22 cellular contexts compared by ENCODE assay signal in genomic region chr11:62976109-62976508, GRCh38. TPM values are rescaled to one million over a fixed set of nuclear protein-coding genes. Genes with fewer than 3 reads are reported as not detected.
DNase-seq lines count a peak whose midpoint lies in the region; ATAC-seq, FAIRE-seq and TF ChIP-seq lines count a peak whose summit lies in the region.
"Had no signal": no experiment of that assay in that cellular context is flagged by ENCODE, and none has a peak within 500 bp of the region (broad histone marks: within the 10 kb centered on the region; RNA-seq: fewer than 3 reads in every experiment).

No MANE protein-coding gene starts in this region.

- H3K4me1 ChIP-seq in HEK293 (ENCODE audit: control insufficient read depth, insufficient read depth, low read length) (no peaks in the 10 kb centered on the region), small intestine (ENCODE audit: control insufficient read depth in 2 of 2, insufficient read depth in 1 of 2, low read depth in 1 of 2, low read length in 1 of 2) (no peaks in the 10 kb centered on the region), SJCRH30 (no peaks in the 10 kb centered on the region)

- WGBS in small intestine, 3 donors = 70 to 80% (median 73%) methylated on average over 5 of the region's 5 CpGs

- peak; percentile 9 for DNase-seq in NCI-H2171 treated with DMSO at 0.1 percent for 48 hours (lab: John Stamatoyannopoulos, UW)
- no peak for DNase-seq in NCI-H2171 (lab: John Stamatoyannopoulos, UW)
- DNase-seq in OCI-M1 (lab: John Stamatoyannopoulos, UW) = peak; percentile 5
- DNase-seq in small intestine = peak; percentile 1
- no peak for DNase-seq in SJCRH30
- no peak for DNase-seq in urothelium cell line (ENCODE audit: low spot score)
- DNase-seq: 8988T; CD8-positive, alpha-beta T cell; DND-41; NCI-H1436; NCI-H2029 treated with DMSO at 0.1 percent for 48 hours; NCI-H510A treated with DMSO at 0.1 percent for 48 hours; NK-92 treated with Interleukin-12 subunit alpha and Interleukin-12 subunit beta, amount 100 ng/mL, for 24 hours; T-cell; T-helper 9 cell had no signal

- ATAC-seq in GM21619 (IDR thresholded peaks at IDR 0.05; ENCODE audit: unreplicated experiment) = no peak
- ATAC-seq: CD8-positive, alpha-beta T cell; T-cell had no signal

- CTCF ChIA-PET in HEK293 (lab: Yijun Ruan, JAX) = interaction anchor here (0.6 to 7.3 kb wide), 26 partner anchors 9 to 1700 kb away, joined by 3 to 143 read pairs (median 7); partner anchors contain the start of gene CHRM1

- H3K27ac ChIP-seq in HEK293 (ENCODE audit: extremely low read depth, low read depth, low read length) = no peak overlapping the region
- no peak overlapping the region for H3K27ac ChIP-seq in small intestine (ENCODE audit: low read depth in 1 of 2, low read length in 1 of 2)
- H3K27ac ChIP-seq in SJCRH30 = no peak overlapping the region
- H3K27ac ChIP-seq: RWPE1 had no signal

- no peak overlapping the region for H3K4me3 ChIP-seq in HEK293 (ENCODE audit: low read depth, low read length)
- H3K4me3 ChIP-seq in small intestine (ENCODE audit: low read depth in 1 of 2, low read length in 2 of 2) = no peak overlapping the region
- no peak overlapping the region for H3K4me3 ChIP-seq in SJCRH30

- FAIRE-seq in small intestine (lab: Jason Lieb, UNC) (no peak), urothelium cell line (lab: Jason Lieb, UNC) (no peak)
- FAIRE-seq: HTR-8/SVneo had no signal

- H3K36me3 ChIP-seq in HEK293 (ENCODE audit: control insufficient read depth in 2 of 2, insufficient read depth in 1 of 2, low read length in 2 of 2) = no peaks in the 10 kb centered on the region
- no peaks in the 10 kb centered on the region for H3K36me3 ChIP-seq in small intestine (ENCODE audit: control insufficient read depth in 2 of 2, insufficient read depth in 2 of 2, low read length in 2 of 2)
- no peaks in the 10 kb centered on the region for H3K36me3 ChIP-seq in SJCRH30

- no peak for TF ChIP-seq CTCF in HEK293 (tag by site-specific recombination; IDR thresholded peaks at IDR 0.05)

- H3K27me3 ChIP-seq in small intestine (ENCODE audit: control insufficient read depth in 2 of 2, insufficient read depth in 2 of 2, low read length in 2 of 2) = no peaks in the 10 kb centered on the region
- no peaks in the 10 kb centered on the region for H3K27me3 ChIP-seq in SJCRH30

- POLR2A ChIA-PET in HEK293 (lab: Yijun Ruan, JAX) = interaction anchor here (0.7 kb wide), 1 partner anchor 70 kb away, joined by 12 read pairs; no protein-coding TSS in a partner anchor

- no peaks in the 10 kb centered on the region for H3K9me3 ChIP-seq in HEK293 (ENCODE audit: control insufficient read depth, insufficient read depth, low read depth, low read length)
- no peaks in the 10 kb centered on the region for H3K9me3 ChIP-seq in small intestine (ENCODE audit: control insufficient read depth, low read depth)
- H3K9me3 ChIP-seq in SJCRH30 (replicated peaks) = no peaks in the 10 kb centered on the region

TF ChIP-seq in HEK293, 187 proteins besides CTCF, POLR2A, EP300 and RAD21:
- TF ChIP-seq SP2 (tag by site-specific recombination; IDR thresholded peaks at IDR 0.05) (peak; percentile 25; the same call in 1 of the 2 replicates), PRDM6 (tag by site-specific recombination; IDR thresholded peaks at IDR 0.05) (no peak)

RNA-seq across cellular contexts. Expression of gene SLC22A6, which starts 8.7 kb away (rescaled TPM):
- polyA plus RNA-seq in small intestine = not detected
- not detected in 2 replicates for total RNA-seq in SJCRH30 (2014; rRNA removed; shearing (Covaris generic))
- total RNA-seq: CD8-positive, alpha-beta T cell; H4; T-cell had no signal
- polyA plus RNA-seq: BJ, IgD-negative memory B cell had no signal

RNA-seq across cellular contexts. Expression of gene SLC22A8, which starts 39.5 kb away (rescaled TPM):
- not detected for polyA plus RNA-seq in small intestine
- total RNA-seq in SJCRH30 (2014; rRNA removed; shearing (Covaris generic)) = not detected in 2 replicates
- total RNA-seq: CD8-positive, alpha-beta T cell; H4; T-cell had no signal
- polyA plus RNA-seq: BJ, IgD-negative memory B cell had no signal

RNA-seq across cellular contexts. Expression of gene CHRM1, which starts 54.9 kb away (rescaled TPM):
- 1 to 10 TPM in 1 of 3 donors, not detected in 2; 1.1 TPM for polyA plus RNA-seq in small intestine
- not detected in 2 replicates for total RNA-seq in SJCRH30 (2014; rRNA removed; shearing (Covaris generic))
- total RNA-seq: CD8-positive, alpha-beta T cell; H4; T-cell had no signal
- polyA plus RNA-seq: BJ, IgD-negative memory B cell had no signal

Comparison
In these comparisons a context has a peak if more than half of its experiments do, and no peak if none do; other contexts are left out.
1. DNase-seq: peak in NCI-H2171 treated with DMSO at 0.1 percent for 48 hours (single experiment), OCI-M1 (single experiment) and small intestine (single experiment); none in NCI-H2171 (single experiment), SJCRH30 (0 of 2) and urothelium cell line (single experiment).